In the genomic region with DNA sequence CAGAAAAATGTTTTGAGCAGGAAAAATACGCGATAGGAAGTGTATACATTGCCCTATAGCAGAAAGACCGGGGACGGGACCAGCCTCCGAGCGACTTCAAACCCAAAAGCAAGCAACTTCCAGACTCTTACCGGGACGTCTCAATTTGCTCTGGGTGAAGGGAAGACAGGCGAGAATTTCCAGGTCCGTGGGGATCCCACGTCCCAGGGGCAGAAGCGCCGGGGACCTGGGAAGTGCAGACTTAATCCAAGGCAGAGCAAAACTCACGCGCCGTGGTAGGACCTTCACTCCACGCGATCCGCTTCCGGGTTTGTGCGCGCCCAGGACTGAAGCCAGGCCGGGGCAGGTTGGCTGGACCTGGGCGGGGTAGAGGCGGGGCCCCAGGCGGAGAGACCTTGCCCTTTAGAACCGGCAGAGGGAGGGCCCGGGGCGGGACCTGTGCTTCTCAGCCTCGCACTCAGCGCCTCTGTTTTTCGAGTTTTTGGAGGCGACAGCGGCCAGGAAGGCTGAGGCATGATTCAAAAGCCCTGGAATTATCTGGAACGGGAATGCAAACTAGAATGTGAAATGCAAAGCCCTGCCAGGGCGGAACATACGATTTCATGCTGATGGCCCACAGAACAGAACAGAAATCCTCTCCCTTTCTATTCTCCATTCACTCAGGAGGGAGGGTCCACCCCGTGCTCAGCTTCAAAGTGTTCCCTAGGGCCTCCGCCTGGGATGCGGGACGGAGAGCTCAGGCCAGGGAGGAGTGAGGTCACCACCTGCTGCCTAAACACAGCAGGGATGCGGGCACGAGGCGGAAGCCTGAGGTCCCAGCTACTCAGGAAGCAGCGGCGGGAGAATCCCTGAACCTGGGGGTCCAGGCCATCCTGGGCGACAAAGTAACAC, we compare ENCODE assay signal across 8 cellular contexts. TPM values are rescaled to one million over a fixed set of nuclear protein-coding genes. Genes with fewer than 3 reads are reported as not detected.
DNase-seq lines count a peak whose midpoint lies in the region; ATAC-seq lines count a peak whose summit lies in the region.
"Not testable (repeated sequence)": the region's sequence is repeated elsewhere in the genome, so short reads cannot be mapped to it uniquely, and the experiment has no call there.

Gene ZNF600 (minus strand): TSS at position 328 of the 891 bp plus-strand sequence. CDS start 7,903 bp downstream, outside the sequence.

- H2BK5ac ChIP-seq in neuronal stem cell (ENCODE audit: low read length) = not testable (repeated sequence)

- not testable (repeated sequence) for H2BK12ac ChIP-seq in neuronal stem cell (ENCODE audit: low read length)

- peaks cover 0 to 13% (median 11%) of the 10 kb centered on the region in 3 experiments for H3K27me3 ChIP-seq in neuronal stem cell (ENCODE audit: control insufficient read depth in 3 of 3, insufficient read depth in 3 of 3, low read depth in 1 of 3, low read length in 3 of 3)

- H3K9ac ChIP-seq in neuronal stem cell (ENCODE audit: low read depth, low read length, poor library complexity) = peak within 1 kb of the TSS; percentile 84

- not testable (repeated sequence) for H2AK5ac ChIP-seq in neuronal stem cell (ENCODE audit: low read depth, low read length)

- H3K27me3 Mint-ChIP-seq in stimulated activated naive CD8-positive, alpha-beta T cell treated with anti-CD3 and anti-CD28 coated beads, Interleukin-15, Interleukin-2, amounts not matched to agents 100 ng/mL and 50 ng/mL, for 24 hours = not testable (repeated sequence)

- not testable (repeated sequence) for H2BK15ac ChIP-seq in neuronal stem cell (ENCODE audit: low read length)

- H3K9me3 Mint-ChIP-seq in activated naive CD4-positive, alpha-beta T cell treated with anti-CD3 and anti-CD28 coated beads, Interleukin-2, amount 50 U/mL, for 72 hours = peaks cover 7 to 40% of the 10 kb centered on the region in 2 donors
- peaks cover 12% of the 10 kb centered on the region for H3K9me3 Mint-ChIP-seq in stimulated activated naive CD8-positive, alpha-beta T cell treated with anti-CD3 and anti-CD28 coated beads, Interleukin-15, Interleukin-2, amounts not matched to agents 100 ng/mL and 50 ng/mL, for 24 hours

- peak within 1 kb of the TSS; percentile 48 to 85 for H3K4me3 ChIP-seq in neuronal stem cell (ENCODE audit: low read length in 2 of 2)

- DNase-seq in ELF-1 (ENCODE audit: low read depth, low spot score) = peak; percentile 94
- DNase-seq in H4 (ENCODE audit: low spot score) = peak; percentile 56
- DNase-seq in M059J (ENCODE audit: low read depth) = peak; percentile 81
- DNase-seq in T follicular helper cell (ENCODE audit: low read depth) = peak; percentile 63
- peak; percentile 59 to 81 for DNase-seq in activated naive CD4-positive, alpha-beta T cell treated with anti-CD3 and anti-CD28 coated beads, Interleukin-2, amount 50 U/mL, for 72 hours (ENCODE audit: low spot score in 2 of 2)
- peak; percentile 65 for DNase-seq in glomerular visceral epithelial cell (ENCODE audit: extremely low spot score)
- peak; percentile 42 for DNase-seq in neuronal stem cell (ENCODE audit: low spot score)

- peak; percentile 99 for ATAC-seq in activated naive CD4-positive, alpha-beta T cell treated with anti-CD3 and anti-CD28 coated beads, Interleukin-2, amount 50 U/mL, for 72 hours

- not testable (repeated sequence) for H3K36me3 ChIP-seq in neuronal stem cell (replicated peaks in 1 of 2; ENCODE audit: control insufficient read depth in 2 of 2, insufficient read depth in 2 of 2, low read length in 2 of 2)

- not testable (repeated sequence) for H3K79me1 ChIP-seq in neuronal stem cell (ENCODE audit: low read depth, low read length)

- peak within 1 kb of the TSS; percentile 65 for H4K8ac ChIP-seq in neuronal stem cell (ENCODE audit: low read depth, low read length)

- H3K18ac ChIP-seq in neuronal stem cell (ENCODE audit: low read length) = peak within 1 kb of the TSS; percentile 76

- peak within 1 kb of the TSS; percentile 92 for H2AFZ ChIP-seq in neuronal stem cell (ENCODE audit: low read length)

- not testable (repeated sequence) for H3K4me1 ChIP-seq in neuronal stem cell (ENCODE audit: control insufficient read depth in 2 of 2, insufficient read depth in 1 of 2, low read depth in 1 of 2, low read length in 2 of 2)

- H3K9me3 ChIP-seq in neuronal stem cell (replicated peaks in 1 of 2; ENCODE audit: control insufficient read depth in 2 of 2, insufficient read depth in 1 of 2, low read depth in 1 of 2, low read length in 2 of 2) = peaks cover 0 to 16% of the 10 kb centered on the region in 2 donors

- not testable (repeated sequence) for H3K4ac ChIP-seq in neuronal stem cell (ENCODE audit: low read length)

- peak within 1 kb of the TSS; percentile 79 to 84 for H3K27ac Mint-ChIP-seq in activated naive CD4-positive, alpha-beta T cell treated with anti-CD3 and anti-CD28 coated beads, Interleukin-2, amount 50 U/mL, for 72 hours
- H3K27ac Mint-ChIP-seq in stimulated activated naive CD8-positive, alpha-beta T cell treated with anti-CD3 and anti-CD28 coated beads, Interleukin-15, Interleukin-2, amounts not matched to agents 100 ng/mL and 50 ng/mL, for 24 hours = peak within 1 kb of the TSS; percentile 52

- H3K23ac ChIP-seq in neuronal stem cell (ENCODE audit: low read depth, low read length, poor library complexity) = peak within 1 kb of the TSS; percentile 55

- not testable (repeated sequence) for H3K27ac ChIP-seq in neuronal stem cell (replicated peaks; ENCODE audit: low read length)

- H3K14ac ChIP-seq in neuronal stem cell (ENCODE audit: low read length) = peak within 1 kb of the TSS; percentile 21

- H3K4me2 ChIP-seq in neuronal stem cell (ENCODE audit: insufficient read depth, low read length, poor library complexity, severe bottlenecking) = peak within 1 kb of the TSS; percentile 89

- WGBS in neuronal stem cell (ENCODE audit: extremely low coverage in 2 of 2, insufficient read length in 2 of 2, insufficient replicate concordance in 1 of 2), 2 donors = no CpG with 5 or more reads among the region's 47 CpGs

- not testable (repeated sequence) for H2BK120ac ChIP-seq in neuronal stem cell (ENCODE audit: low read depth, low read length)

- H3K4me1 Mint-ChIP-seq in stimulated activated naive CD8-positive, alpha-beta T cell treated with anti-CD3 and anti-CD28 coated beads, Interleukin-15, Interleukin-2, amounts not matched to agents 100 ng/mL and 50 ng/mL, for 24 hours (ENCODE audit: low read depth) = peaks cover 35% of the 10 kb centered on the region

- H3K36me3 Mint-ChIP-seq in activated naive CD4-positive, alpha-beta T cell treated with anti-CD3 and anti-CD28 coated beads, Interleukin-2, amount 50 U/mL, for 72 hours = peaks cover 24 to 75% of the 10 kb centered on the region in 2 donors
- H3K36me3 Mint-ChIP-seq in stimulated activated naive CD8-positive, alpha-beta T cell treated with anti-CD3 and anti-CD28 coated beads, Interleukin-15, Interleukin-2, amounts not matched to agents 100 ng/mL and 50 ng/mL, for 24 hours (ENCODE audit: low read depth) = peaks cover 23% of the 10 kb centered on the region

- not testable (repeated sequence) for H4K91ac ChIP-seq in neuronal stem cell (ENCODE audit: low read depth, low read length, poor library complexity)

- peak within 1 kb of the TSS; percentile 86 for H3K4me3 Mint-ChIP-seq in stimulated activated naive CD8-positive, alpha-beta T cell treated with anti-CD3 and anti-CD28 coated beads, Interleukin-15, Interleukin-2, amounts not matched to agents 100 ng/mL and 50 ng/mL, for 24 hours

RNA-seq across cellular contexts. Expression of gene ZNF600, which starts in this region (rescaled TPM):
- total RNA-seq in H4 (2014; rRNA removed; shearing (Covaris generic)) = 4.4 and 5.8 TPM in 2 replicates
- 7.4 and 7.6 TPM in 2 replicates for total RNA-seq in M059J (2014; rRNA removed; shearing (Covaris generic))
- total RNA-seq in activated naive CD4-positive, alpha-beta T cell treated with anti-CD3 and anti-CD28 coated beads, Interleukin-2, amount 50 U/mL, for 72 hours = 1 to 10 TPM; 4.1 to 9.6 TPM
- polyA plus RNA-seq in neuronal stem cell (2013, experiment 1 of 2) = 1.4 TPM
- 1.5 TPM for polyA plus RNA-seq in neuronal stem cell (2013, experiment 2 of 2)

Comparison
In these comparisons a context has a peak if more than half of its experiments do, and no peak if none do; other contexts are left out.
1. DNase-seq: peak in every context shown above with its lines; median percentile 94 in ELF-1; 81 in M059J; 70 in activated naive CD4-positive, alpha-beta T cell treated with anti-CD3 and anti-CD28 coated beads, Interleukin-2, amount 50 U/mL, for 72 hours; 65 in glomerular visceral epithelial cell; 63 in T follicular helper cell; 56 in H4; 42 in neuronal stem cell.